8 cellular contexts compared by ENCODE assay signal in genomic region chr19:11089254-11090013, GRCh38. TPM values are rescaled to one million over a fixed set of nuclear protein-coding genes. Genes with fewer than 3 reads are reported as not detected.
DNase-seq lines count a peak whose midpoint lies in the region; ATAC-seq and TF ChIP-seq lines count a peak whose summit lies in the region.

Gene LDLR (plus strand): TSS chr19:11089463. CDS start chr19:11089549, 86 bp downstream.

- H3K27ac Mint-ChIP-seq in activated naive CD8-positive, alpha-beta T cell treated with anti-CD3 and anti-CD28 coated beads for 36 hours = peak within 1 kb of the TSS; percentile 99
- H3K27ac Mint-ChIP-seq in glutamatergic neuron (ENCODE audit: unreplicated experiment) = peak within 1 kb of the TSS; percentile 99

- H3K4me3 Mint-ChIP-seq in activated naive CD8-positive, alpha-beta T cell treated with anti-CD3 and anti-CD28 coated beads for 36 hours = peak within 1 kb of the TSS; percentile 96
- peak within 1 kb of the TSS; percentile 90 for H3K4me3 Mint-ChIP-seq in glutamatergic neuron (ENCODE audit: unreplicated experiment)

- peaks cover 37% of the 10 kb centered on the region for H3K36me3 Mint-ChIP-seq in activated naive CD8-positive, alpha-beta T cell treated with anti-CD3 and anti-CD28 coated beads for 36 hours
- H3K36me3 Mint-ChIP-seq in glutamatergic neuron (ENCODE audit: unreplicated experiment) = no peaks in the 10 kb centered on the region

- H3K27ac ChIP-seq in temporal lobe (ENCODE audit: low read depth, low read length) = peak within 1 kb of the TSS; percentile 62

- DNase-seq in NCI-H128 (lab: John Stamatoyannopoulos, UW; ENCODE audit: unreplicated experiment) (peak; percentile 25), SW480 (ENCODE audit: low spot score) (peak; percentile 98), glutamatergic neuron (peak; percentile 85), occipital lobe (lab: John Stamatoyannopoulos, UW) (peak; percentile 55)
- peak; percentile 83 for DNase-seq in activated naive CD8-positive, alpha-beta T cell treated with anti-CD3 and anti-CD28 coated beads for 36 hours

- peaks cover 34% of the 10 kb centered on the region for H3K4me1 Mint-ChIP-seq in activated naive CD8-positive, alpha-beta T cell treated with anti-CD3 and anti-CD28 coated beads for 36 hours
- peaks cover 17% of the 10 kb centered on the region for H3K4me1 Mint-ChIP-seq in glutamatergic neuron (ENCODE audit: low read depth, unreplicated experiment)

- peak; percentile 33 for ATAC-seq in GM18502 (IDR thresholded peaks at IDR 0.05; ENCODE audit: poor library complexity, unreplicated experiment)
- ATAC-seq in HG03108 (IDR thresholded peaks at IDR 0.05; ENCODE audit: unreplicated experiment) = no peak

- TF ChIP-seq CTCF in glutamatergic neuron (IDR thresholded peaks at IDR 0.05; ENCODE audit: partially characterized antibody, unreplicated experiment) = no peak

- no peaks in the 10 kb centered on the region for H3K9me3 Mint-ChIP-seq in activated naive CD8-positive, alpha-beta T cell treated with anti-CD3 and anti-CD28 coated beads for 36 hours
- peaks cover 9% of the 10 kb centered on the region for H3K9me3 Mint-ChIP-seq in glutamatergic neuron (ENCODE audit: unreplicated experiment)

- no peaks in the 10 kb centered on the region for H3K27me3 Mint-ChIP-seq in activated naive CD8-positive, alpha-beta T cell treated with anti-CD3 and anti-CD28 coated beads for 36 hours
- H3K27me3 Mint-ChIP-seq in glutamatergic neuron (ENCODE audit: unreplicated experiment) = peaks cover 8% of the 10 kb centered on the region

RNA-seq across cellular contexts. Expression of gene LDLR, which starts in this region (rescaled TPM):
- 10 to 100 TPM; 67.3 to 68.8 TPM for total RNA-seq in activated naive CD8-positive, alpha-beta T cell treated with anti-CD3 and anti-CD28 coated beads for 36 hours
- 147 TPM for total RNA-seq in glutamatergic neuron (ENCODE audit: unreplicated experiment)
- 19.5 TPM for total RNA-seq in occipital lobe
- total RNA-seq in temporal lobe = 18.9 TPM

Comparison
In these comparisons a context has a peak if more than half of its experiments do, and no peak if none do; other contexts are left out.
1. DNase-seq: peak in every context shown above with its lines; median percentile 98 in SW480; 85 in glutamatergic neuron; 83 in activated naive CD8-positive, alpha-beta T cell treated with anti-CD3 and anti-CD28 coated beads for 36 hours; 55 in occipital lobe; 25 in NCI-H128.